ENCODE assay signal across 1 cellular context in the genomic region with DNA sequence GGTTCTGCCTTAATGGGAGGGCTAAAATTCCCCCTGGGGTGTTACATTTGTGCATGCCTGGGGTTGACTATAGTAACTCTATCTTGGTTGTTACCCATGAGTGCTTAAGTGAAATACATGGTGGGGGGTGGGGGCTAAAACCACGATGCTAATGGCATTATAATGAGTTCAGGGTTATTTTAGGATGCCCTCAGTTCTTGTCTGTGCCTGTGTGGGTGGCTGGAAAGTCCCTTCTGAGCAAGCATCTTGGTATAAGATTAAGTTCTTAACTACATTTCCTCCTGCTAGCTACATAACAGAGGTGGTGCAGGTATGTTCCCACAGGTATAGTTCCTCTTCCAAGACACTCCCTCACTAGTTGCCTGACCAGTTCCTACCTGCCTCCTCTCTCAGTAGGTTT.
TF ChIP-seq lines count a peak whose summit lies in the region.

No MANE protein-coding gene starts in this region.

TF ChIP-seq in GM23338, 12 proteins besides CTCF, POLR2A, EP300 and RAD21 (continued from another document):
- TF ChIP-seq, protein P1, sequence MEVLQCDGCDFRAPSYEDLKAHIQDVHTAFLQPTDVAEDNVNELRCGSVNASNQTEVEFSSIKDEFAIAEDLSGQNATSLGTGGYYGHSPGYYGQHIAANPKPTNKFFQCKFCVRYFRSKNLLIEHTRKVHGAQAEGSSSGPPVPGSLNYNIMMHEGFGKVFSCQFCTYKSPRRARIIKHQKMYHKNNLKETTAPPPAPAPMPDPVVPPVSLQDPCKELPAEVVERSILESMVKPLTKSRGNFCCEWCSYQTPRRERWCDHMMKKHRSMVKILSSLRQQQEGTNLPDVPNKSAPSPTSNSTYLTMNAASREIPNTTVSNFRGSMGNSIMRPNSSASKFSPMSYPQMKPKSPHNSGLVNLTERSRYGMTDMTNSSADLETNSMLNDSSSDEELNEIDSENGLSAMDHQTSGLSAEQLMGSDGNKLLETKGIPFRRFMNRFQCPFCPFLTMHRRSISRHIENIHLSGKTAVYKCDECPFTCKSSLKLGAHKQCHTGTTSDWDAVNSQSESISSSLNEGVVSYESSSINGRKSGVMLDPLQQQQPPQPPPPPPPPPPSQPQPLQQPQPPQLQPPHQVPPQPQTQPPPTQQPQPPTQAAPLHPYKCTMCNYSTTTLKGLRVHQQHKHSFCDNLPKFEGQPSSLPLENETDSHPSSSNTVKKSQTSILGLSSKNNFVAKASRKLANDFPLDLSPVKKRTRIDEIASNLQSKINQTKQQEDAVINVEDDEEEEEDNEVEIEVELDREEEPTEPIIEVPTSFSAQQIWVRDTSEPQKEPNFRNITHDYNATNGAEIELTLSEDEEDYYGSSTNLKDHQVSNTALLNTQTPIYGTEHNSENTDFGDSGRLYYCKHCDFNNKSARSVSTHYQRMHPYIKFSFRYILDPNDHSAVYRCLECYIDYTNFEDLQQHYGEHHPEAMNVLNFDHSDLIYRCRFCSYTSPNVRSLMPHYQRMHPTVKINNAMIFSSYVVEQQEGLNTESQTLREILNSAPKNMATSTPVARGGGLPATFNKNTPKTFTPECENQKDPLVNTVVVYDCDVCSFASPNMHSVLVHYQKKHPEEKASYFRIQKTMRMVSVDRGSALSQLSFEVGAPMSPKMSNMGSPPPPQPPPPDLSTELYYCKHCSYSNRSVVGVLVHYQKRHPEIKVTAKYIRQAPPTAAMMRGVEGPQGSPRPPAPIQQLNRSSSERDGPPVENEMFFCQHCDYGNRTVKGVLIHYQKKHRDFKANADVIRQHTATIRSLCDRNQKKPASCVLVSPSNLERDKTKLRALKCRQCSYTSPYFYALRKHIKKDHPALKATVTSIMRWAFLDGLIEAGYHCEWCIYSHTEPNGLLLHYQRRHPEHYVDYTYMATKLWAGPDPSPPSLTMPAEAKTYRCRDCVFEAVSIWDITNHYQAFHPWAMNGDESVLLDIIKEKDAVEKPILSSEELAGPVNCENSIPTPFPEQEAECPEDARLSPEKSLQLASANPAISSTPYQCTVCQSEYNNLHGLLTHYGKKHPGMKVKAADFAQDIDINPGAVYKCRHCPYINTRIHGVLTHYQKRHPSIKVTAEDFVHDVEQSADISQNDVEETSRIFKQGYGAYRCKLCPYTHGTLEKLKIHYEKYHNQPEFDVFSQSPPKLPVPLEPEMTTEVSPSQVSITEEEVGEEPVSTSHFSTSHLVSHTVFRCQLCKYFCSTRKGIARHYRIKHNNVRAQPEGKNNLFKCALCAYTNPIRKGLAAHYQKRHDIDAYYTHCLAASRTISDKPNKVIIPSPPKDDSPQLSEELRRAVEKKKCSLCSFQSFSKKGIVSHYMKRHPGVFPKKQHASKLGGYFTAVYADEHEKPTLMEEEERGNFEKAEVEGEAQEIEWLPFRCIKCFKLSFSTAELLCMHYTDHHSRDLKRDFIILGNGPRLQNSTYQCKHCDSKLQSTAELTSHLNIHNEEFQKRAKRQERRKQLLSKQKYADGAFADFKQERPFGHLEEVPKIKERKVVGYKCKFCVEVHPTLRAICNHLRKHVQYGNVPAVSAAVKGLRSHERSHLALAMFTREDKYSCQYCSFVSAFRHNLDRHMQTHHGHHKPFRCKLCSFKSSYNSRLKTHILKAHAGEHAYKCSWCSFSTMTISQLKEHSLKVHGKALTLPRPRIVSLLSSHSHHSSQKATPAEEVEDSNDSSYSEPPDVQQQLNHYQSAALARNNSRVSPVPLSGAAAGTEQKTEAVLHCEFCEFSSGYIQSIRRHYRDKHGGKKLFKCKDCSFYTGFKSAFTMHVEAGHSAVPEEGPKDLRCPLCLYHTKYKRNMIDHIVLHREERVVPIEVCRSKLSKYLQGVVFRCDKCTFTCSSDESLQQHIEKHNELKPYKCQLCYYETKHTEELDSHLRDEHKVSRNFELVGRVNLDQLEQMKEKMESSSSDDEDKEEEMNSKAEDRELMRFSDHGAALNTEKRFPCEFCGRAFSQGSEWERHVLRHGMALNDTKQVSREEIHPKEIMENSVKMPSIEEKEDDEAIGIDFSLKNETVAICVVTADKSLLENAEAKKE (CRISPR knock-in tag; IDR thresholded peaks at IDR 0.05), result no peak
